1 cellular context compared by ENCODE assay signal in genomic region chr7:66558660-66559465, GRCh38.
TF ChIP-seq lines count a peak whose summit lies in the region.

No MANE protein-coding gene starts in this region.

TF ChIP-seq in GM23338, 12 proteins besides CTCF, POLR2A, EP300 and RAD21 (continued from another document):
- TF ChIP-seq ZNF462 (CRISPR knock-in tag; IDR thresholded peaks at IDR 0.05) (no peak), ETS1 (IDR thresholded peaks at IDR 0.05) (no peak), NANOG (IDR thresholded peaks at IDR 0.05; ENCODE audit: borderline replicate concordance) (no peak), POLR2AphosphoS5 (IDR thresholded peaks at IDR 0.05; ENCODE audit: low read depth) (no peak)
